In the genomic region with DNA sequence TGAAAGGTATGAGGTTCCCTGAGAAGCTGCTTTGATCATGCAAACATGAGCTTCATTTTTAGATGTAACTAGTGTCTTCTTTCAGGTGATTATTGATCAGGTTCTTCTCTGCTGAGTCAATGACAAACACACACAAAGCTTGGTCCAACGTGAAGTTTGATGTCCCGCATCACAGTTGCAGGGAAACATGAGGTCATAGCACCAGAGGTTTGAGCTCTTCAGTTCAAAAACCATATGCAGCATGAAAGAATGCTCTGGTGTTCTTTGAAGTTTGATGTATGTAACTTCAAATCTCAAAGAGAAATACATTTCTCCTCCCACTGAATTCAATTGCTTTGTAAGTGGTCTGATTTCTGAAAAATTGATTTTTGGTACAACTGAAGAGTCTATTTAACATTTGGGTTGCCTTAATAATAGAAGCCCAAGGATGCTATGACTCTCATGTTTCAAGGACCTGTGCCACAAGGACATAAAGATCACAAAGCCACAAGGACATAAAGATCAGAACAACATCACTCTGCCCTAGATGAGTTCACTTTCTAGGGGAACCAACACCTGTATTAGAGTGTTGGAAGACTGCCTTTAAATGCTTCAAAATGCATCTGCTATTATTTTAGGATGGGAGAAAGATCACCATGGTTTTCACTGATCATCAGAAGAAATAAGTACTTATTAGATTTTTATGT, we compare ENCODE assay signal across 28 cellular contexts. TPM values are rescaled to one million over a fixed set of nuclear protein-coding genes. Genes with fewer than 3 reads are reported as not detected.
DNase-seq lines count a peak whose midpoint lies in the region; ATAC-seq lines count a peak whose summit lies in the region.
"Had no signal": no experiment of that assay in that cellular context is flagged by ENCODE, and none has a peak within 500 bp of the region (broad histone marks: within the 10 kb centered on the region; RNA-seq: fewer than 3 reads in every experiment).

No MANE protein-coding gene starts in this region.

- peak; percentile 38 to 44 for ATAC-seq in activated T-cell treated with anti-CD3 and anti-CD28 coated beads, Interleukin-2, amount 50 U/mL, for 4 hours
- peak; percentile 47 to 66 for ATAC-seq in naive thymus-derived CD8-positive, alpha-beta T cell
- no peak for ATAC-seq in GM18858 (IDR thresholded peaks at IDR 0.05; ENCODE audit: unreplicated experiment)
- no peak for ATAC-seq in HG03280 (IDR thresholded peaks at IDR 0.05; ENCODE audit: unreplicated experiment)
- ATAC-seq: heart left ventricle, left ventricle myocardium superior, right cardiac atrium, Right ventricle myocardium inferior, SK-N-SH treated with all-trans-retinoic acid at 6 μM for 48 hours had no signal

- POLR2A ChIA-PET in naive thymus-derived CD8-positive, alpha-beta T cell (lab: Charles Lee), result no interaction called here

- peaks cover 33% of the 10 kb centered on the region for H3K4me1 Mint-ChIP-seq in activated T-cell treated with anti-CD3 and anti-CD28 coated beads, Interleukin-2, amount 50 U/mL, for 4 hours (ENCODE audit: low read depth)
- H3K4me1 Mint-ChIP-seq in activated T-helper 2 cell treated with anti-CD3 and anti-CD28 coated beads, Interferon-gamma antibody, Interleukin-2, Interleukin-4, amounts not matched to agents 10 μg/mL and 5 μg/mL and 100 μg/mL, durations not matched to agents 14 hours and 24 hours and 36 hours (ENCODE audit: low read depth), result peaks cover 22% of the 10 kb centered on the region
- H3K4me1 Mint-ChIP-seq in naive thymus-derived CD8-positive, alpha-beta T cell, result peaks cover 20 to 30% (median 23%) of the 10 kb centered on the region in 4 donors
- H3K4me1 Mint-ChIP-seq: B cell had no signal

- no peaks in the 10 kb centered on the region for H3K27me3 Mint-ChIP-seq in activated T-cell treated with anti-CD3 and anti-CD28 coated beads, Interleukin-2, amount 50 U/mL, for 4 hours (ENCODE audit: low read depth)
- no peaks in the 10 kb centered on the region for H3K27me3 Mint-ChIP-seq in activated T-helper 2 cell treated with anti-CD3 and anti-CD28 coated beads, Interferon-gamma antibody, Interleukin-2, Interleukin-4, amounts not matched to agents 10 μg/mL and 5 μg/mL and 100 μg/mL, durations not matched to agents 14 hours and 24 hours and 36 hours (ENCODE audit: low read depth)
- H3K27me3 Mint-ChIP-seq in naive thymus-derived CD8-positive, alpha-beta T cell, result no peaks in the 10 kb centered on the region
- H3K27me3 Mint-ChIP-seq: B cell had no signal

- H3K4me3 Mint-ChIP-seq in activated T-cell treated with anti-CD3 and anti-CD28 coated beads, Interleukin-2, amount 50 U/mL, for 4 hours, result no peak overlapping the region
- no peak overlapping the region for H3K4me3 Mint-ChIP-seq in activated T-helper 2 cell treated with anti-CD3 and anti-CD28 coated beads, Interferon-gamma antibody, Interleukin-2, Interleukin-4, amounts not matched to agents 10 μg/mL and 5 μg/mL and 100 μg/mL, durations not matched to agents 14 hours and 24 hours and 36 hours (ENCODE audit: low read depth)
- H3K4me3 Mint-ChIP-seq in naive thymus-derived CD8-positive, alpha-beta T cell, result peak overlapping the region in 3 of 10 donors; percentile 12 to 49 (median 18)
- H3K4me3 Mint-ChIP-seq: B cell had no signal

- no peak for DNase-seq in activated T-cell treated with anti-CD3 and anti-CD28 coated beads, Interleukin-2, amount 50 U/mL, for 4 hours
- DNase-seq in activated T-cell treated with anti-CD3 and anti-CD28 coated beads for 4 hours (no peak), RKO (ENCODE audit: low spot score) (no peak)
- no peak for DNase-seq in activated T-helper 2 cell treated with anti-CD3 and anti-CD28 coated beads, Interferon-gamma antibody, Interleukin-2, Interleukin-4, amounts not matched to agents 10 μg/mL and 5 μg/mL and 100 μg/mL, durations not matched to agents 14 hours and 24 hours and 36 hours (ENCODE audit: low spot score)
- peak in 2 of 10 donors; percentile 22 for DNase-seq in naive thymus-derived CD8-positive, alpha-beta T cell
- DNase-seq: ACHN, dorsolateral prefrontal cortex, EL, H7, heart left ventricle, kidney, left ventricle myocardium superior, NCI-H2029 treated with DMSO at 0.1 percent for 48 hours, NCI-H2227 treated with DMSO at 0.1 percent for 48 hours, NCI-H526, PC-9, right cardiac atrium, transverse colon had no signal

- H3K36me3 ChIP-seq in KOPT-K1 (ENCODE audit: insufficient read depth, low read length), result no peaks in the 10 kb centered on the region
- H3K36me3 ChIP-seq: heart left ventricle, neutrophil, transverse colon had no signal

- H3K27ac ChIP-seq in KOPT-K1 (ENCODE audit: low read depth, low read length, poor library complexity, severe bottlenecking), result peak overlapping the region; percentile 29
- H3K27ac ChIP-seq: dorsolateral prefrontal cortex, heart left ventricle, HL-60, KMS-11, neutrophil, PC-9, transverse colon had no signal

- no peaks in the 10 kb centered on the region for H3K9me3 ChIP-seq in KOPT-K1 (ENCODE audit: insufficient read depth, low read length, poor library complexity, severe bottlenecking)
- H3K9me3 ChIP-seq: heart left ventricle, neutrophil, transverse colon had no signal

- peak overlapping the region; percentile 68 for H3K27ac Mint-ChIP-seq in activated T-helper 2 cell treated with anti-CD3 and anti-CD28 coated beads, Interferon-gamma antibody, Interleukin-2, Interleukin-4, amounts not matched to agents 10 μg/mL and 5 μg/mL and 100 μg/mL, durations not matched to agents 14 hours and 24 hours and 36 hours
- H3K27ac Mint-ChIP-seq in naive thymus-derived CD8-positive, alpha-beta T cell, result peak overlapping the region in 3 of 10 donors; percentile 22 to 70 (median 23)
- H3K27ac Mint-ChIP-seq: B cell had no signal

- intact Hi-C loops in activated T-helper 2 cell treated with anti-CD3 and anti-CD28 coated beads, Interferon-gamma antibody, Interleukin-2, Interleukin-4, amounts not matched to agents 10 μg/mL and 5 μg/mL and 100 μg/mL, durations not matched to agents 14 hours and 24 hours and 36 hours (cut with micrococcal nuclease), result loop anchor here (1.0 kb wide), 2 partner anchors 10 to 26 kb away; no protein-coding TSS in a partner anchor

- H3K36me3 Mint-ChIP-seq in activated T-cell treated with anti-CD3 and anti-CD28 coated beads, Interleukin-2, amount 50 U/mL, for 4 hours (ENCODE audit: insufficient read depth), result peaks cover 25% of the 10 kb centered on the region
- H3K36me3 Mint-ChIP-seq in activated T-helper 2 cell treated with anti-CD3 and anti-CD28 coated beads, Interferon-gamma antibody, Interleukin-2, Interleukin-4, amounts not matched to agents 10 μg/mL and 5 μg/mL and 100 μg/mL, durations not matched to agents 14 hours and 24 hours and 36 hours (ENCODE audit: low read depth), result peaks cover 48% of the 10 kb centered on the region
- H3K36me3 Mint-ChIP-seq in naive thymus-derived CD8-positive, alpha-beta T cell, result peaks cover 10 to 40% (median 28%) of the 10 kb centered on the region in 3 donors

- H3K9me3 Mint-ChIP-seq in activated T-cell treated with anti-CD3 and anti-CD28 coated beads, Interleukin-2, amount 50 U/mL, for 4 hours, result no peaks in the 10 kb centered on the region
- no peaks in the 10 kb centered on the region for H3K9me3 Mint-ChIP-seq in activated T-helper 2 cell treated with anti-CD3 and anti-CD28 coated beads, Interferon-gamma antibody, Interleukin-2, Interleukin-4, amounts not matched to agents 10 μg/mL and 5 μg/mL and 100 μg/mL, durations not matched to agents 14 hours and 24 hours and 36 hours
- no peaks in the 10 kb centered on the region for H3K9me3 Mint-ChIP-seq in naive thymus-derived CD8-positive, alpha-beta T cell
- H3K9me3 Mint-ChIP-seq: T-helper 2 cell treated with Interferon-gamma antibody and Interleukin-4, amounts not matched to agents 5 μg/mL and 100 μg/mL, for 36 hours had no signal

RNA-seq across cellular contexts. Expression of gene AMIGO2, which starts 31.1 kb away (rescaled TPM):
- 10 to 100 TPM; 27.8 to 39.7 (median 30.4) TPM for total RNA-seq in activated T-cell treated with anti-CD3 and anti-CD28 coated beads, Interleukin-2, amount 50 U/mL, for 4 hours
- total RNA-seq in activated T-helper 2 cell treated with anti-CD3 and anti-CD28 coated beads, Interferon-gamma antibody, Interleukin-2, Interleukin-4, amounts not matched to agents 10 μg/mL and 5 μg/mL and 100 μg/mL, durations not matched to agents 14 hours and 24 hours and 36 hours, result 10.7 and 11.1 TPM in 2 replicates
- total RNA-seq in naive thymus-derived CD8-positive, alpha-beta T cell, result 10 to 100 TPM; 26.6 to 28.3 TPM
- 10 to 100 TPM; 28.6 to 53.3 (median 41.1) TPM for polyA plus RNA-seq in naive thymus-derived CD8-positive, alpha-beta T cell

RNA-seq across cellular contexts. Expression of gene PCED1B, which starts 31.4 kb away (rescaled TPM):
- 10 to 100 TPM; 57.1 to 78.2 (median 71.2) TPM for total RNA-seq in activated T-cell treated with anti-CD3 and anti-CD28 coated beads, Interleukin-2, amount 50 U/mL, for 4 hours
- total RNA-seq in activated T-helper 2 cell treated with anti-CD3 and anti-CD28 coated beads, Interferon-gamma antibody, Interleukin-2, Interleukin-4, amounts not matched to agents 10 μg/mL and 5 μg/mL and 100 μg/mL, durations not matched to agents 14 hours and 24 hours and 36 hours, result 49.9 and 50.4 TPM in 2 replicates
- total RNA-seq in naive thymus-derived CD8-positive, alpha-beta T cell, result 10 to 100 TPM; 79.4 to 83.9 TPM
- polyA plus RNA-seq in naive thymus-derived CD8-positive, alpha-beta T cell, result 100 to 1,000 TPM in 2 of 3 donors, 10 to 100 TPM in 1; 54.9 to 163 (median 127) TPM

Comparison
In these comparisons a context has a peak if more than half of its experiments do, and no peak if none do; other contexts are left out.
1. ATAC-seq: peak in activated T-cell treated with anti-CD3 and anti-CD28 coated beads, Interleukin-2, amount 50 U/mL, for 4 hours (2 of 2) and naive thymus-derived CD8-positive, alpha-beta T cell (2 of 2); none in GM18858 (single experiment) and HG03280 (single experiment).